ENCODE assay signal across 8 cellular contexts in genomic region chr3:127590593-127591477, GRCh38. TPM values are rescaled to one million over a fixed set of nuclear protein-coding genes. Genes with fewer than 3 reads are reported as not detected.
A peak's percentile ranks its signal among the peaks of the same experiment; 100 is the strongest.
DNase-seq lines count a peak whose midpoint lies in the region; ATAC-seq and TF ChIP-seq lines count a peak whose summit lies in the region.

TSS of gene TPRA1 (minus strand) at chr3:127590733. CDS start at chr3:127580146, 10,587 bp downstream.

- no peaks in the 10 kb centered on the region for H3K9me3 ChIP-seq in upper lobe of right lung

- H3K27ac ChIP-seq in upper lobe of right lung: peak within 1 kb of the TSS; percentile 91

- DNase-seq in GM13976 (ENCODE audit: low spot score) (peak; percentile 97), NCI-H1436 treated with DMSO at 0.1 percent for 48 hours (lab: John Stamatoyannopoulos, UW) (peak; percentile 98), amniotic epithelial cell (ENCODE audit: low read depth) (peak; percentile 96), left cardiac atrium (peak; percentile 94), posterior vena cava (ENCODE audit: low spot score) (peak; percentile 96), upper lobe of right lung (peak; percentile 91)

- intact Hi-C loops in T-helper 1 cell treated with Interleukin-12 subunit alpha and Interleukin-12 subunit beta and Interleukin-4 antibody, amounts not matched to agents 30 ng/mL and 1 ng/mL, for 36 hours (cut with micrococcal nuclease): loop anchor here (1.0 to 10.0 kb wide), 12 partner anchors 7 to 1601 kb away; partner anchors contain the start of genes ABTB1, MCM2, PLXNA1 and PODXL2
- intact Hi-C loops in left cardiac atrium (cut with DNase I): no loop called here
- intact Hi-C loops in posterior vena cava (cut with DNase I): no loop called here
- intact Hi-C loops in upper lobe of right lung (cut with DNase I): no loop called here

- H3K27me3 ChIP-seq in upper lobe of right lung: no peaks in the 10 kb centered on the region

- peak; percentile 55 for TF ChIP-seq CTCF in GM13976 (IDR thresholded peaks at IDR 0.05; ENCODE audit: borderline replicate concordance, control extremely low read depth, extremely low read depth, insufficient read depth, missing control alignments)
- no peak for TF ChIP-seq CTCF in upper lobe of right lung (IDR thresholded peaks at IDR 0.05)

- in situ Hi-C loops in GM13976 (cut with MboI; ENCODE audit: low sequenced_read_pairs, unreplicated experiment): no loop called here

- H3K4me1 ChIP-seq in upper lobe of right lung: peaks cover 32% of the 10 kb centered on the region

- peak within 1 kb of the TSS; percentile 88 for H3K4me3 ChIP-seq in upper lobe of right lung

- ATAC-seq in HG02852 (IDR thresholded peaks at IDR 0.05; ENCODE audit: unreplicated experiment) (peak; percentile 75), left cardiac atrium (peak; percentile 92 to 93), upper lobe of right lung (peak; percentile 87)

- no peaks in the 10 kb centered on the region for H3K36me3 ChIP-seq in upper lobe of right lung

RNA-seq across cellular contexts. Expression of gene TPRA1, which starts in this region (rescaled TPM):
- total RNA-seq in T-helper 1 cell treated with Interleukin-12 subunit alpha and Interleukin-12 subunit beta and Interleukin-4 antibody, amounts not matched to agents 30 ng/mL and 1 ng/mL, for 36 hours: 32.9 and 35.0 TPM in 2 replicates
- total RNA-seq in left cardiac atrium (10 to 100 TPM; 19.4 to 20.4 TPM), posterior vena cava (10 to 100 TPM; 21.4 to 22.8 TPM), upper lobe of right lung (40.6 TPM)

Comparison
In these comparisons a context has a peak if more than half of its experiments do, and no peak if none do; other contexts are left out.
1. Peak in every context shown above with its lines: DNase-seq, ATAC-seq, H3K4me3 ChIP-seq and H3K27ac ChIP-seq.